Comparison of ENCODE assay signal across 1 cellular context in genomic region chr6:143164565-143165105, GRCh38.
TF ChIP-seq lines count a peak whose summit lies in the region.

No MANE protein-coding gene starts in this region.

TF ChIP-seq in K562, 482 proteins besides CTCF, POLR2A, EP300 and RAD21 (continued from another document and continues in another):
- TF ChIP-seq REST (CRISPR knock-in tag; IDR thresholded peaks at IDR 0.05; ENCODE audit: low read depth) (no peak), EHMT2 (IDR thresholded peaks at IDR 0.05) (no peak), ZNF174 (CRISPR knock-in tag; IDR thresholded peaks at IDR 0.05) (no peak), FOXA1 (IDR thresholded peaks at IDR 0.05; ENCODE audit: borderline replicate concordance) (no peak), ZSCAN29 (IDR thresholded peaks at IDR 0.05) (0 out of 2 replicates have a peak, but pooled peaks have one; percentile 44), U2AF2 (optimal IDR thresholded peaks at IDR 0.05; ENCODE audit: low read depth, low read length) (no peak), LEF1 (IDR thresholded peaks at IDR 0.05) (peak; percentile 89), ELF4 (CRISPR knock-in tag; IDR thresholded peaks at IDR 0.05) (0 out of 2 replicates have a peak, but pooled peaks have one; percentile 41), ZNF274 (IDR thresholded peaks at IDR 0.05; ENCODE audit: borderline replicate concordance, low read depth, low read length) (no peak), E4F1 (CRISPR knock-in tag; IDR thresholded peaks at IDR 0.05; ENCODE audit: borderline replicate concordance) (no peak), FOXK1 (CRISPR knock-in tag; IDR thresholded peaks at IDR 0.05; ENCODE audit: borderline replicate concordance) (no peak), ZNF449 (CRISPR knock-in tag; IDR thresholded peaks at IDR 0.05) (no peak), BRD4 (IDR thresholded peaks at IDR 0.05) (no peak), HMBOX1 (IDR thresholded peaks at IDR 0.05) (peak; percentile 90), MAZ (CRISPR knock-in tag; conservative IDR thresholded peaks at IDR 0.05 in 1 of 2, IDR thresholded peaks at IDR 0.05 in 1 of 2) (0 out of 4 replicates have a peak, but pooled peaks have one; percentile 15 to 32), ARID3B (CRISPR knock-in tag; IDR thresholded peaks at IDR 0.05; ENCODE audit: borderline replicate concordance) (no peak), CHD7 (IDR thresholded peaks at IDR 0.05; ENCODE audit: low read depth, low read length) (no peak), BRCA1 (IDR thresholded peaks at IDR 0.05) (no peak), BRCA1 (CRISPR knock-in tag; IDR thresholded peaks at IDR 0.05) (no peak), HNRNPUL1 (IDR thresholded peaks at IDR 0.05; ENCODE audit: low read length) (no peak), MAFG (tag; conservative IDR thresholded peaks at IDR 0.05) (no peak), ARID4B (CRISPR knock-in tag; IDR thresholded peaks at IDR 0.05) (no peak), NBN (IDR thresholded peaks at IDR 0.05; ENCODE audit: low read depth) (peak; percentile 80), KAT7 (CRISPR knock-in tag; IDR thresholded peaks at IDR 0.05; ENCODE audit: borderline replicate concordance) (no peak), FUS (optimal IDR thresholded peaks at IDR 0.05; ENCODE audit: low read depth, low read length) (no peak), POLR2G (IDR thresholded peaks at IDR 0.05; ENCODE audit: low read depth, low read length) (peak; percentile 53; the same call in 1 of the 2 replicates), ZNF668 (CRISPR knock-in tag; IDR thresholded peaks at IDR 0.05) (no peak), BRD9 (IDR thresholded peaks at IDR 0.05; ENCODE audit: low read depth, partially characterized antibody) (peak; percentile 78), RCOR1 (IDR thresholded peaks at IDR 0.05; ENCODE audit: borderline replicate concordance in 1 of 2, low read depth in 2 of 2, low read length in 2 of 2) (peak in 1 of 2 experiments; percentile 82; a peak in 2 of 4 replicates)
